Comparison of ENCODE assay signal across 19 cellular contexts in genomic region chr18:68722807-68723206, GRCh38. TPM values are rescaled to one million over a fixed set of nuclear protein-coding genes. Genes with fewer than 3 reads are reported as not detected.
DNase-seq lines count a peak whose midpoint lies in the region; ATAC-seq and TF ChIP-seq lines count a peak whose summit lies in the region.
"Had no signal": no experiment of that assay in that cellular context is flagged by ENCODE, and none has a peak within 500 bp of the region (broad histone marks: within the 10 kb centered on the region; RNA-seq: fewer than 3 reads in every experiment).

No MANE protein-coding gene starts in this region.

- peak overlapping the region in 1 of 10 donors; percentile 46 for H3K4me3 ChIP-seq in heart right ventricle
- H3K4me3 ChIP-seq in right atrium auricular region: no peak overlapping the region
- H3K4me3 ChIP-seq in vagina: no peak overlapping the region

- H3K27me3 Mint-ChIP-seq in activated T-cell treated with anti-CD3 and anti-CD28 coated beads, Interleukin-2, amount 50 U/mL, for 24 hours: no peaks in the 10 kb centered on the region
- H3K27me3 Mint-ChIP-seq: activated T-helper 17 cell treated with anti-CD3 and anti-CD28 coated beads, Interleukin-2, amount 50 U/mL, for 72 hours; naive thymus-derived CD8-positive, alpha-beta T cell had no signal

- TF ChIP-seq CTCF in heart right ventricle (IDR thresholded peaks at IDR 0.05): no peak
- no peak for TF ChIP-seq CTCF in right atrium auricular region (IDR thresholded peaks at IDR 0.05)
- no peak for TF ChIP-seq CTCF in vagina (IDR thresholded peaks at IDR 0.05)

- peak overlapping the region in 8 of 10 donors; percentile 47 to 84 (median 75) for H3K27ac ChIP-seq in heart right ventricle
- peak overlapping the region; percentile 67 to 72 for H3K27ac ChIP-seq in right atrium auricular region
- peak overlapping the region; percentile 47 for H3K27ac ChIP-seq in vagina
- H3K27ac ChIP-seq: WERI-Rb-1 had no signal

- intact Hi-C loops in heart right ventricle (cut with DNase I): no loop called here
- intact Hi-C loops in cardiac septum (cut with DNase I): no loop called here
- intact Hi-C loops in vagina (cut with DNase I): no loop called here

- H3K9me3 Mint-ChIP-seq in activated T-cell treated with anti-CD3 and anti-CD28 coated beads, Interleukin-2, amount 50 U/mL, for 24 hours: no peaks in the 10 kb centered on the region
- H3K9me3 Mint-ChIP-seq: activated T-helper 17 cell treated with anti-CD3 and anti-CD28 coated beads, Interleukin-2, amount 50 U/mL, for 72 hours; naive thymus-derived CD8-positive, alpha-beta T cell had no signal

- H3K36me3 ChIP-seq in heart right ventricle (peaks cover 0 to 16% (median 0%) of the 10 kb centered on the region in 9 donors), right atrium auricular region (no peaks in the 10 kb centered on the region), vagina (no peaks in the 10 kb centered on the region)
- H3K36me3 ChIP-seq: stomach, WERI-Rb-1 had no signal

- 93 to 96% methylated on average over 1 of the region's 1 CpG for WGBS in heart right ventricle, 2 donors

- H3K9me3 ChIP-seq in heart right ventricle: no peaks in the 10 kb centered on the region
- no peaks in the 10 kb centered on the region for H3K9me3 ChIP-seq in right atrium auricular region
- H3K9me3 ChIP-seq in vagina: no peaks in the 10 kb centered on the region
- H3K9me3 ChIP-seq: psoas muscle, stomach had no signal

- H3K4me1 Mint-ChIP-seq in activated T-cell treated with anti-CD3 and anti-CD28 coated beads, Interleukin-2, amount 50 U/mL, for 24 hours (ENCODE audit: low read depth): peaks cover 27% of the 10 kb centered on the region

- ATAC-seq in heart right ventricle: peak in 1 of 8 donors; percentile 63
- ATAC-seq: psoas muscle had no signal

- H3K4me1 ChIP-seq in heart right ventricle: peaks cover 0 to 26% (median 0%) of the 10 kb centered on the region in 9 donors
- peaks cover 0 to 6% of the 10 kb centered on the region in 2 donors for H3K4me1 ChIP-seq in right atrium auricular region
- peaks cover 12% of the 10 kb centered on the region for H3K4me1 ChIP-seq in vagina
- H3K4me1 ChIP-seq: psoas muscle had no signal

- H3K36me3 Mint-ChIP-seq in activated T-cell treated with anti-CD3 and anti-CD28 coated beads, Interleukin-2, amount 50 U/mL, for 24 hours (ENCODE audit: low read depth): peaks cover under 1% of the 10 kb centered on the region

- no peak for TF ChIP-seq POLR2A in vagina (IDR thresholded peaks at IDR 0.05)

- DNase-seq in heart right ventricle (no peak), cardiac septum (ENCODE audit: low spot score) (no peak), MV-4-11 (lab: John Stamatoyannopoulos, UW) (peak; percentile 77), right atrium auricular region (ENCODE audit: low spot score) (no peak), vagina (ENCODE audit: extremely low spot score in 2 of 2) (no peak), occipital lobe (lab: John Stamatoyannopoulos, UW) (no peak), HUDEP-2 (lab: John Stamatoyannopoulos, UW; ENCODE audit: unreplicated experiment in 76 of 76) (no peak)
- DNase-seq in activated T-cell treated with anti-CD3 and anti-CD28 coated beads, Interleukin-2, amount 50 U/mL, for 24 hours: no peak
- DNase-seq: COR-L47; foreskin fibroblast; naive thymus-derived CD8-positive, alpha-beta T cell; NCI-H1092 treated with DMSO at 0.1 percent for 48 hours; NCI-H774; psoas muscle; RPMI8226; stomach; T-helper 1 cell; WERI-Rb-1 had no signal

- H3K4me3 Mint-ChIP-seq in activated T-cell treated with anti-CD3 and anti-CD28 coated beads, Interleukin-2, amount 50 U/mL, for 24 hours: no peak overlapping the region

- H3K27me3 ChIP-seq in heart right ventricle (no peaks in the 10 kb centered on the region), right atrium auricular region (no peaks in the 10 kb centered on the region), vagina (no peaks in the 10 kb centered on the region)
- H3K27me3 ChIP-seq: stomach had no signal

- H3K27ac Mint-ChIP-seq in activated T-cell treated with anti-CD3 and anti-CD28 coated beads, Interleukin-2, amount 50 U/mL, for 24 hours: no peak overlapping the region

RNA-seq across cellular contexts. Expression of gene TMX3, which starts 7.9 kb away (rescaled TPM):
- 10 to 100 TPM; 20.7 to 38.8 (median 30.4) TPM for total RNA-seq in heart right ventricle
- 10 to 100 TPM; 13.3 to 21.8 TPM for polyA plus RNA-seq in heart right ventricle
- total RNA-seq in cardiac septum: 33.2 TPM
- 10 to 100 TPM; 17.7 to 27.6 TPM for total RNA-seq in right atrium auricular region
- total RNA-seq in vagina: 32.7 TPM
- total RNA-seq in occipital lobe: 84.7 TPM
